Comparison of ENCODE assay signal across 1 cellular context in genomic region chr12:120437735-120438494, GRCh38.
A peak's percentile ranks its signal among the peaks of the same experiment; 100 is the strongest.
TF ChIP-seq lines count a peak whose summit lies in the region.

COX6A1 (plus strand) TSS chr12:120438113; CDS start chr12:120438127, 14 bp downstream.

TF ChIP-seq in HepG2, 621 proteins besides CTCF, POLR2A, EP300 and RAD21 (continued from another document and continues in another):
- no peak for TF ChIP-seq ZBTB49 (CRISPR knock-in tag; IDR thresholded peaks at IDR 0.05; ENCODE audit: borderline replicate concordance)
- no peak for TF ChIP-seq ZSCAN25 (CRISPR knock-in tag; IDR thresholded peaks at IDR 0.05)
- TF ChIP-seq ZNF253 (CRISPR knock-in tag; IDR thresholded peaks at IDR 0.05; ENCODE audit: borderline replicate concordance): no peak
- TF ChIP-seq ZNF549 (CRISPR knock-in tag; IDR thresholded peaks at IDR 0.05): no peak
- peak; percentile 77; the same call in 1 of the 2 replicates for TF ChIP-seq NFKB2 (CRISPR knock-in tag; IDR thresholded peaks at IDR 0.05; ENCODE audit: borderline replicate concordance)
- TF ChIP-seq HOXA9 (CRISPR knock-in tag; IDR thresholded peaks at IDR 0.05; ENCODE audit: borderline replicate concordance): no peak
- TF ChIP-seq ZNF7 (CRISPR knock-in tag; IDR thresholded peaks at IDR 0.05): no peak
- TF ChIP-seq BRCA1 (CRISPR knock-in tag; IDR thresholded peaks at IDR 0.05): no peak
- TF ChIP-seq SOX6 (IDR thresholded peaks at IDR 0.05): no peak
- no peak for TF ChIP-seq SOX6 (CRISPR knock-in tag; IDR thresholded peaks at IDR 0.05)
- TF ChIP-seq CCAR2 (optimal IDR thresholded peaks at IDR 0.05; ENCODE audit: low read depth, low read length): no peak
- no peak for TF ChIP-seq SNRNP70 (IDR thresholded peaks at IDR 0.05; ENCODE audit: low read depth, low read length)
- peak; percentile 80 for TF ChIP-seq SIN3B (IDR thresholded peaks at IDR 0.05; ENCODE audit: low read length)
- TF ChIP-seq ZNF337 (CRISPR knock-in tag; IDR thresholded peaks at IDR 0.05; ENCODE audit: borderline replicate concordance, low read depth): no peak
- TF ChIP-seq FOXP1 (IDR thresholded peaks at IDR 0.05): no peak
- TF ChIP-seq FOXP1 (CRISPR knock-in tag; IDR thresholded peaks at IDR 0.05): no peak
- TF ChIP-seq CCDC6 (CRISPR knock-in tag; IDR thresholded peaks at IDR 0.05): no peak
- TF ChIP-seq ZNF263 (CRISPR knock-in tag; IDR thresholded peaks at IDR 0.05): peak; percentile 89
- no peak for TF ChIP-seq PBX3 (CRISPR knock-in tag; IDR thresholded peaks at IDR 0.05; ENCODE audit: borderline replicate concordance)
- TF ChIP-seq ZNF790 (CRISPR knock-in tag; IDR thresholded peaks at IDR 0.05; ENCODE audit: borderline replicate concordance): no peak; the same call in 1 of the 2 replicates
- peak; percentile 58 for TF ChIP-seq NCOA2 (CRISPR knock-in tag; IDR thresholded peaks at IDR 0.05)
- TF ChIP-seq MYPOP (CRISPR knock-in tag; IDR thresholded peaks at IDR 0.05): 0 out of 2 replicates have a peak, but pooled peaks have one; percentile 60
- TF ChIP-seq JUNB (CRISPR knock-in tag; IDR thresholded peaks at IDR 0.05; ENCODE audit: borderline replicate concordance): no peak
- TF ChIP-seq PATZ1 (CRISPR knock-in tag; IDR thresholded peaks at IDR 0.05): no peak; the same call in 1 of the 2 replicates
- no peak for TF ChIP-seq GATAD2A (CRISPR knock-in tag; IDR thresholded peaks at IDR 0.05)
- TF ChIP-seq RBM39 (IDR thresholded peaks at IDR 0.05; ENCODE audit: low read depth, low read length, poor library complexity, severe bottlenecking): peak; percentile 40
- no peak for TF ChIP-seq ZNF138 (CRISPR knock-in tag; IDR thresholded peaks at IDR 0.05; ENCODE audit: low read depth)
- no peak for TF ChIP-seq ATF4 (CRISPR knock-in tag; IDR thresholded peaks at IDR 0.05)
- no peak for TF ChIP-seq PCBP2 (optimal IDR thresholded peaks at IDR 0.05; ENCODE audit: low read depth, low read length, poor library complexity, severe bottlenecking)
- peak; percentile 71 for TF ChIP-seq ZBTB40 (IDR thresholded peaks at IDR 0.05)
- peak; percentile 69; the same call in 1 of the 2 replicates for TF ChIP-seq ZBTB40 (CRISPR knock-in tag; IDR thresholded peaks at IDR 0.05)
- TF ChIP-seq ZNF883 (CRISPR knock-in tag; IDR thresholded peaks at IDR 0.05; ENCODE audit: not compliant biosample characterization): peak; percentile 44
- TF ChIP-seq ZSCAN22 (CRISPR knock-in tag; IDR thresholded peaks at IDR 0.05): no peak
- no peak for TF ChIP-seq MBD4 (IDR thresholded peaks at IDR 0.05; ENCODE audit: borderline replicate concordance, low read length)
- peak; percentile 94; the same call in 1 of the 2 replicates for TF ChIP-seq THAP9 (CRISPR knock-in tag; IDR thresholded peaks at IDR 0.05; ENCODE audit: borderline replicate concordance)
- no peak for TF ChIP-seq STAT5B (CRISPR knock-in tag; IDR thresholded peaks at IDR 0.05)
- TF ChIP-seq ZNF850 (CRISPR knock-in tag; conservative IDR thresholded peaks at IDR 0.05): no peak
- no peak for TF ChIP-seq NONO (IDR thresholded peaks at IDR 0.05)
- no peak for TF ChIP-seq NONO (CRISPR knock-in tag; conservative IDR thresholded peaks at IDR 0.05)
- TF ChIP-seq HDAC6 (IDR thresholded peaks at IDR 0.05; ENCODE audit: low read depth, low read length): no peak
- no peak for TF ChIP-seq BRF2 (CRISPR knock-in tag; IDR thresholded peaks at IDR 0.05)
- peak; percentile 30 for TF ChIP-seq FOSL2 (CRISPR knock-in tag; IDR thresholded peaks at IDR 0.05)
- TF ChIP-seq TSC22D2 (CRISPR knock-in tag; IDR thresholded peaks at IDR 0.05; ENCODE audit: borderline replicate concordance): peak; percentile 65; the same call in 1 of the 2 replicates
- TF ChIP-seq ZNF780A (CRISPR knock-in tag; IDR thresholded peaks at IDR 0.05): no peak
- TF ChIP-seq RARG (CRISPR knock-in tag; IDR thresholded peaks at IDR 0.05; ENCODE audit: low read depth): no peak
- TF ChIP-seq CBX5 (CRISPR knock-in tag; IDR thresholded peaks at IDR 0.05; ENCODE audit: borderline replicate concordance): no peak; the same call in 1 of the 2 replicates
- no peak for TF ChIP-seq ZNF205 (CRISPR knock-in tag; IDR thresholded peaks at IDR 0.05)
